8 cellular contexts compared by ENCODE assay signal in genomic region chr16:57535680-57536305, GRCh38. TPM values are rescaled to one million over a fixed set of nuclear protein-coding genes. Genes with fewer than 3 reads are reported as not detected.
A peak's percentile ranks its signal among the peaks of the same experiment; 100 is the strongest.
DNase-seq lines count a peak whose midpoint lies in the region; ATAC-seq, FAIRE-seq and TF ChIP-seq lines count a peak whose summit lies in the region.

No MANE protein-coding gene starts in this region.

- no peaks in the 10 kb centered on the region for H3K36me3 ChIP-seq in neutrophil

- H3K27me3 ChIP-seq in neutrophil = peaks cover 100% of the 10 kb centered on the region

- peak; percentile 52 for ATAC-seq in GM21619 (IDR thresholded peaks at IDR 0.05; ENCODE audit: unreplicated experiment)

- H3K4me3 ChIP-seq in neutrophil (ENCODE audit: low read depth in 1 of 2, low read length in 1 of 2) = peak overlapping the region; percentile 35 to 59

- peaks cover 11 to 16% of the 10 kb centered on the region in 2 experiments for H3K4me1 ChIP-seq in neutrophil (ENCODE audit: control insufficient read depth in 1 of 2, insufficient read depth in 1 of 2, low read depth in 1 of 2, low read length in 1 of 2)

- TF ChIP-seq RAD21 in Ishikawa (IDR thresholded peaks at IDR 0.05; ENCODE audit: low read depth) = no peak

- FAIRE-seq in frontal cortex (lab: Jason Lieb, UNC) = no peak

- no peak for TF ChIP-seq EP300 in Ishikawa (IDR thresholded peaks at IDR 0.05; ENCODE audit: borderline replicate concordance)

- no peak overlapping the region for H3K27ac ChIP-seq in neutrophil

- no peaks in the 10 kb centered on the region for H3K9me3 ChIP-seq in neutrophil

- TF ChIP-seq CTCF in neutrophil (IDR thresholded peaks at IDR 0.05) = no peak

- DNase-seq in DMS53 (lab: John Stamatoyannopoulos, UW) (peak; percentile 91), SHP77 treated with DMSO at 0.1 percent for 48 hours (lab: John Stamatoyannopoulos, UW) (peak; percentile 26), frontal cortex (ENCODE audit: low spot score in 2 of 2) (peak; percentile 96 to 97), stromal cell of bone marrow (ENCODE audit: low read depth) (peak; percentile 68)
- peak; percentile 93 for DNase-seq in activated gamma-delta T cell treated with anti-CD3 and anti-CD28 coated beads, Interleukin-2, amount 50 U/mL, for 16 hours (ENCODE audit: low read depth)

TF ChIP-seq in Ishikawa, 13 proteins besides CTCF, POLR2A, EP300 and RAD21:
- TF ChIP-seq USF1 (IDR thresholded peaks at IDR 0.05) (no peak), CREB1 (IDR thresholded peaks at IDR 0.05; ENCODE audit: low read depth) (no peak), FOXM1 (IDR thresholded peaks at IDR 0.05; ENCODE audit: borderline replicate concordance, low read depth) (no peak), ZBTB7A (IDR thresholded peaks at IDR 0.05; ENCODE audit: low read depth) (0 out of 2 replicates have a peak, but pooled peaks have one; percentile 2), TAF1 (IDR thresholded peaks at IDR 0.05; ENCODE audit: low read depth) (no peak), CEBPB (IDR thresholded peaks at IDR 0.05) (no peak), TEAD4 (IDR thresholded peaks at IDR 0.05) (no peak)

RNA-seq across cellular contexts. Expression of gene CCDC102A, which starts 0.6 kb away (rescaled TPM):
- 0.82 TPM for total RNA-seq in frontal cortex

RNA-seq across cellular contexts. Expression of gene ADGRG5, which starts 6.7 kb away (rescaled TPM):
- under 0.01 TPM for total RNA-seq in frontal cortex

RNA-seq across cellular contexts. Expression of gene DOK4, which starts 49.5 kb away (rescaled TPM):
- 71.7 TPM for total RNA-seq in frontal cortex

Comparison
In these comparisons a context has a peak if more than half of its experiments do, and no peak if none do; other contexts are left out.
1. DNase-seq: peak in every context shown above with its lines; median percentile 96 in frontal cortex; 93 in activated gamma-delta T cell treated with anti-CD3 and anti-CD28 coated beads, Interleukin-2, amount 50 U/mL, for 16 hours; 91 in DMS53; 68 in stromal cell of bone marrow; 26 in SHP77 treated with DMSO at 0.1 percent for 48 hours.